Comparison of ENCODE assay signal across 8 cellular contexts in genomic region chr22:25564320-25564978, GRCh38. TPM values are rescaled to one million over a fixed set of nuclear protein-coding genes. Genes with fewer than 3 reads are reported as not detected.
A peak's percentile ranks its signal among the peaks of the same experiment; 100 is the strongest.
DNase-seq lines count a peak whose midpoint lies in the region; ATAC-seq and TF ChIP-seq lines count a peak whose summit lies in the region.

GRK3 (plus strand) TSS chr22:25564675; CDS start chr22:25565041, 366 bp downstream.

- peaks cover 56% of the 10 kb centered on the region for H3K4me1 Mint-ChIP-seq in activated naive CD8-positive, alpha-beta T cell treated with anti-CD3 and anti-CD28 coated beads for 36 hours
- peaks cover 40% of the 10 kb centered on the region for H3K4me1 Mint-ChIP-seq in progenitor cell of endocrine pancreas (ENCODE audit: low read depth)

- peaks cover 3% of the 10 kb centered on the region for H3K9me3 Mint-ChIP-seq in activated naive CD8-positive, alpha-beta T cell treated with anti-CD3 and anti-CD28 coated beads for 36 hours
- H3K9me3 Mint-ChIP-seq in progenitor cell of endocrine pancreas (ENCODE audit: low read depth), result no peaks in the 10 kb centered on the region

- peaks cover 8% of the 10 kb centered on the region for H3K36me3 Mint-ChIP-seq in activated naive CD8-positive, alpha-beta T cell treated with anti-CD3 and anti-CD28 coated beads for 36 hours
- no peaks in the 10 kb centered on the region for H3K36me3 Mint-ChIP-seq in progenitor cell of endocrine pancreas (ENCODE audit: insufficient read depth)

- H3K4me1 ChIP-seq in ACC112 (ENCODE audit: control insufficient read depth, insufficient read depth, low read length, unreplicated experiment), result no peaks in the 10 kb centered on the region
- H3K4me1 ChIP-seq in heart left ventricle, result peaks cover 0 to 53% (median 10%) of the 10 kb centered on the region in 12 donors
- H3K4me1 ChIP-seq in vagina, result peaks cover 13% of the 10 kb centered on the region

- peak within 1 kb of the TSS; percentile 60 for H2AFZ ChIP-seq in ACC112 (ENCODE audit: low read length, unreplicated experiment)

- no peak for TF ChIP-seq CTCF in HL-60 (IDR thresholded peaks at IDR 0.05; ENCODE audit: insufficient read depth, low read length)
- TF ChIP-seq CTCF in heart left ventricle (IDR thresholded peaks at IDR 0.05), result no peak
- no peak for TF ChIP-seq CTCF in progenitor cell of endocrine pancreas (IDR thresholded peaks at IDR 0.05; ENCODE audit: unreplicated experiment)
- TF ChIP-seq CTCF in vagina (IDR thresholded peaks at IDR 0.05), result no peak

- H3K27me3 ChIP-seq in ACC112 (ENCODE audit: insufficient read depth, low read length) (peaks cover 17% of the 10 kb centered on the region; the same call in 1 of the 2 replicates), HL-60 (ENCODE audit: insufficient read depth, poor library complexity, severe bottlenecking) (no peaks in the 10 kb centered on the region), heart left ventricle (no peaks in the 10 kb centered on the region), vagina (no peaks in the 10 kb centered on the region)

- peak within 1 kb of the TSS; percentile 98 for H3K27ac Mint-ChIP-seq in activated naive CD8-positive, alpha-beta T cell treated with anti-CD3 and anti-CD28 coated beads for 36 hours
- peak within 1 kb of the TSS; percentile 90 for H3K27ac Mint-ChIP-seq in progenitor cell of endocrine pancreas

- H3K36me3 ChIP-seq in ACC112 (ENCODE audit: insufficient read depth, low read length), result no peaks in the 10 kb centered on the region
- H3K36me3 ChIP-seq in heart left ventricle, result no peaks in the 10 kb centered on the region
- H3K36me3 ChIP-seq in vagina, result no peaks in the 10 kb centered on the region

- peak; percentile 84 to 90 for DNase-seq in HL-60 (ENCODE audit: low read depth in 1 of 2, low spot score in 1 of 2)
- peak; percentile 93 for DNase-seq in SK-N-DZ (ENCODE audit: low spot score)
- peak; percentile 76 for DNase-seq in activated naive CD8-positive, alpha-beta T cell treated with anti-CD3 and anti-CD28 coated beads for 36 hours
- peak; percentile 74 to 83 (median 78) for DNase-seq in heart left ventricle
- peak; percentile 68 for DNase-seq in progenitor cell of endocrine pancreas (ENCODE audit: low spot score, unreplicated experiment)
- DNase-seq in vagina (ENCODE audit: extremely low spot score in 2 of 2), result no peak

- 0 to 2% (median 1%) methylated on average over 22 to 73 of the region's 73 CpGs for WGBS in heart left ventricle, 4 donors

- ATAC-seq in GM18867 (IDR thresholded peaks at IDR 0.05; ENCODE audit: unreplicated experiment) (peak; percentile 49), heart left ventricle (peak; percentile 81 to 88 (median 86))

- H3K9me3 ChIP-seq in heart left ventricle (no peaks in the 10 kb centered on the region), vagina (no peaks in the 10 kb centered on the region)

- peaks cover 4% of the 10 kb centered on the region for H3K27me3 Mint-ChIP-seq in activated naive CD8-positive, alpha-beta T cell treated with anti-CD3 and anti-CD28 coated beads for 36 hours
- peaks cover 21% of the 10 kb centered on the region for H3K27me3 Mint-ChIP-seq in progenitor cell of endocrine pancreas

- no peaks in the 10 kb centered on the region for H3K79me2 ChIP-seq in ACC112 (ENCODE audit: control insufficient read depth, insufficient read depth, low read length, unreplicated experiment)

- H3K4me3 ChIP-seq in ACC112 (ENCODE audit: low read depth, low read length) (peak within 1 kb of the TSS; percentile 80), HL-60 (replicated peaks; ENCODE audit: insufficient read depth, low read length) (peak within 1 kb of the TSS; percentile 95), heart left ventricle (peak within 1 kb of the TSS; percentile 69 to 96 (median 86)), vagina (peak within 1 kb of the TSS; percentile 81 to 86)

- intact Hi-C loops in heart left ventricle (cut with DNase I) (loop anchor here in 3 of 10 donors (10.0 kb wide), 2 partner anchors 100 to 130 kb away; no protein-coding TSS in a partner anchor), vagina (cut with DNase I) (no loop called here)

- H3K27ac ChIP-seq in ACC112 (ENCODE audit: low read depth, low read length) (no peak within 1 kb of the TSS), HL-60 (replicated peaks) (peak within 1 kb of the TSS; percentile 87), heart left ventricle (peak within 1 kb of the TSS in 10 of 12 donors; percentile 38 to 87 (median 63)), vagina (peak within 1 kb of the TSS; percentile 73)

- TF ChIP-seq POLR2A in heart left ventricle (IDR thresholded peaks at IDR 0.05) (peak in 1 of 2 donors; percentile 31), vagina (IDR thresholded peaks at IDR 0.05) (peak in 1 of 2 donors; percentile 11)

- peak within 1 kb of the TSS; percentile 96 for H3K4me3 Mint-ChIP-seq in activated naive CD8-positive, alpha-beta T cell treated with anti-CD3 and anti-CD28 coated beads for 36 hours
- H3K4me3 Mint-ChIP-seq in progenitor cell of endocrine pancreas (ENCODE audit: low read depth), result peak within 1 kb of the TSS; percentile 94

RNA-seq across cellular contexts. Expression of gene GRK3, which starts in this region (rescaled TPM):
- polyA plus RNA-seq in SK-N-DZ (2014; cell fraction: cytosol; rRNA removed), result 29.9 and 36.7 TPM in 2 replicates
- 22.4 and 32.0 TPM in 2 replicates for polyA plus RNA-seq in SK-N-DZ (2014; cell fraction: nucleus; rRNA removed)
- total RNA-seq in activated naive CD8-positive, alpha-beta T cell treated with anti-CD3 and anti-CD28 coated beads for 36 hours, result 10 to 100 TPM; 27.6 to 29.4 TPM
- total RNA-seq in heart left ventricle (10 to 100 TPM in 2 of 9 donors, 1 to 10 TPM in 7; 3.6 to 16.2 (median 6.3) TPM), progenitor cell of endocrine pancreas (21.6 and 26.0 TPM in 2 replicates), vagina (5.6 TPM)
- polyA plus RNA-seq in heart left ventricle, result 1 to 10 TPM; 1.1 to 2.0 TPM

Comparison
In these comparisons a context has a peak if more than half of its experiments do, and no peak if none do; other contexts are left out.
1. DNase-seq: peak in HL-60 (2 of 2), SK-N-DZ (single experiment), activated naive CD8-positive, alpha-beta T cell treated with anti-CD3 and anti-CD28 coated beads for 36 hours (single experiment), heart left ventricle (5 of 5) and progenitor cell of endocrine pancreas (single experiment); none in vagina (0 of 2).
2. Peak in every context shown above with its lines, with median percentiles within 50 percentile points of each other: H3K4me3 ChIP-seq.